In the genomic region with DNA sequence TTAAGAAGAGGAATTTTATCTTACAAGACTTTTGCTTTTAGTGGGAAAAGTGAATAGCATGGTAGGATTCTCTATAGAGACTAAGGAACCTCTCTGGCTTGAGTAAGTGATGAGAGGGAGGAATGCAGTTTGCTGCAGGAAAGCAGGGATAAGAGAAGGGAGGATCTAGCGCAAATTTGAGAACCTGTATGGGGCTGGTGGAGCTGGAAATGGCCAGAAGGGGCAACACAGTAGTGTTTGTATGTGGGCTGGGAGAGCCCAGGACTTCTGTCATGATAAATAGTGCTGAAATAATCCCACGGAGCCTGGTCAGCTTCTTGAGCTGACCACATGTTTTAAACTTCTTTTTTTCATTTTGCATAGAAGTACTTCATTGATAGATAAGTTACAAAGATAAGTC, we compare ENCODE assay signal across 10 cellular contexts. TPM values are rescaled to one million over a fixed set of nuclear protein-coding genes. Genes with fewer than 3 reads are reported as not detected.
DNase-seq lines count a peak whose midpoint lies in the region; ATAC-seq and TF ChIP-seq lines count a peak whose summit lies in the region.
"Had no signal": no experiment of that assay in that cellular context is flagged by ENCODE, and none has a peak within 500 bp of the region (broad histone marks: within the 10 kb centered on the region; RNA-seq: fewer than 3 reads in every experiment).

No MANE protein-coding gene starts in this region.

- H3K4me3 ChIP-seq in OCI-LY3 (ENCODE audit: low read length), result peak overlapping the region; percentile 91
- peak overlapping the region; percentile 68 for H3K4me3 ChIP-seq in neural cell (ENCODE audit: low read length)
- H3K4me3 ChIP-seq in transverse colon, result no peak overlapping the region

- H3K9ac ChIP-seq in OCI-LY3 (ENCODE audit: low read length) (no peak overlapping the region), neural cell (ENCODE audit: low read length) (peak overlapping the region; percentile 81)

- ATAC-seq in GM18907 (IDR thresholded peaks at IDR 0.05; ENCODE audit: unreplicated experiment), result no peak

- H2AFZ ChIP-seq in OCI-LY3 (ENCODE audit: low read depth, low read length) (peak overlapping the region; percentile 97), neural cell (ENCODE audit: low read depth, low read length) (peak overlapping the region; percentile 86)

- peaks cover 11% of the 10 kb centered on the region; the same call in 1 of the 2 replicates for H3K4me1 ChIP-seq in OCI-LY3 (ENCODE audit: low read length)
- H3K4me1 ChIP-seq in transverse colon, result peaks cover 0 to 10% (median 5%) of the 10 kb centered on the region in 4 donors

- H3K9me2 ChIP-seq in neural cell (ENCODE audit: insufficient read depth, low read length), result no peaks in the 10 kb centered on the region

- in situ Hi-C loops in G401 (cut with HindIII; ENCODE audit: low sequenced_read_pairs) (no loop called here), transverse colon (cut with MboI; ENCODE audit: low pct_ligation_motif_present in 1 of 4, low pct_unique_long_range_greater_than_20kb in 1 of 4, low sequenced_read_pairs in 3 of 4) (no loop called here)

- H3K36me3 ChIP-seq in OCI-LY3 (replicated peaks; ENCODE audit: low read depth, low read length) (no peaks in the 10 kb centered on the region), neural cell (ENCODE audit: insufficient read depth, low read length) (no peaks in the 10 kb centered on the region), transverse colon (no peaks in the 10 kb centered on the region)
- H3K36me3 ChIP-seq: neutrophil had no signal

- H3K9me3 ChIP-seq in OCI-LY3 (ENCODE audit: insufficient read depth, low read length), result no peaks in the 10 kb centered on the region
- H3K9me3 ChIP-seq in neural cell (ENCODE audit: low read length), result no peaks in the 10 kb centered on the region
- H3K9me3 ChIP-seq in transverse colon, result no peaks in the 10 kb centered on the region
- H3K9me3 ChIP-seq: neutrophil had no signal

- intact Hi-C loops in transverse colon (cut with DNase I; ENCODE audit: low total_unique reads), result no loop called here

- no peaks in the 10 kb centered on the region for H3K79me2 ChIP-seq in OCI-LY3 (ENCODE audit: low read length)
- H3K79me2 ChIP-seq in neural cell (replicated peaks; ENCODE audit: insufficient read depth, low read length), result no peaks in the 10 kb centered on the region

- WGBS in transverse colon (ENCODE audit: low coverage in 1 of 2), 2 donors, result 69 to 74% methylated on average over 2 of the region's 2 CpGs

- no peaks in the 10 kb centered on the region for H3F3A ChIP-seq in neural cell (ENCODE audit: insufficient read depth, low read length, poor library complexity, severe bottlenecking)

- H3K27ac ChIP-seq in OCI-LY3 (ENCODE audit: low read length), result no peak overlapping the region
- peak overlapping the region; percentile 94 for H3K27ac ChIP-seq in cingulate gyrus (ENCODE audit: low read depth, low read length)
- H3K27ac ChIP-seq in neural cell (ENCODE audit: low read length), result no peak overlapping the region
- no peak overlapping the region for H3K27ac ChIP-seq in transverse colon
- H3K27ac ChIP-seq: neutrophil had no signal

- no peak for TF ChIP-seq POLR2A in transverse colon (IDR thresholded peaks at IDR 0.05)

- H4K20me1 ChIP-seq in OCI-LY3 (ENCODE audit: insufficient read depth, low read length) (no peaks in the 10 kb centered on the region), neural cell (ENCODE audit: insufficient read depth) (no peaks in the 10 kb centered on the region)

- H3K27me3 ChIP-seq in OCI-LY3 (ENCODE audit: low read depth, low read length) (no peaks in the 10 kb centered on the region; the same call in 1 of the 2 replicates), neural cell (ENCODE audit: insufficient read depth, low read depth, low read length) (no peaks in the 10 kb centered on the region), transverse colon (no peaks in the 10 kb centered on the region)

- TF ChIP-seq CTCF in OCI-LY3 (IDR thresholded peaks at IDR 0.05; ENCODE audit: low read depth, low read length), result 0 out of 2 replicates have a peak, but pooled peaks have one; percentile 4
- TF ChIP-seq CTCF in neural cell (IDR thresholded peaks at IDR 0.05; ENCODE audit: poor library complexity, severe bottlenecking), result no peak
- no peak for TF ChIP-seq CTCF in transverse colon (IDR thresholded peaks at IDR 0.05)

- H3K4me2 ChIP-seq in OCI-LY3 (ENCODE audit: low read length) (peak overlapping the region; percentile 100), neural cell (ENCODE audit: low read length) (no peak overlapping the region)

- TF ChIP-seq EP300 in neural cell (conservative IDR thresholded peaks at IDR 0.05; ENCODE audit: poor library complexity, severe bottlenecking) (no peak), transverse colon (IDR thresholded peaks at IDR 0.05; ENCODE audit: low read depth) (no peak)

- DNase-seq in G401 (ENCODE audit: low spot score) (peak; percentile 31), transverse colon (no peak), ureter (ENCODE audit: low spot score) (no peak), NCI-H2029 treated with DMSO at 0.1 percent for 48 hours (lab: John Stamatoyannopoulos, UW) (no peak)
- DNase-seq: GF-D8 had no signal

- TF ChIP-seq RAD21 in neural cell (conservative IDR thresholded peaks at IDR 0.05), result no peak

TF ChIP-seq in neural cell, 6 proteins besides CTCF, POLR2A, EP300 and RAD21:
- TF ChIP-seq, protein P1, sequence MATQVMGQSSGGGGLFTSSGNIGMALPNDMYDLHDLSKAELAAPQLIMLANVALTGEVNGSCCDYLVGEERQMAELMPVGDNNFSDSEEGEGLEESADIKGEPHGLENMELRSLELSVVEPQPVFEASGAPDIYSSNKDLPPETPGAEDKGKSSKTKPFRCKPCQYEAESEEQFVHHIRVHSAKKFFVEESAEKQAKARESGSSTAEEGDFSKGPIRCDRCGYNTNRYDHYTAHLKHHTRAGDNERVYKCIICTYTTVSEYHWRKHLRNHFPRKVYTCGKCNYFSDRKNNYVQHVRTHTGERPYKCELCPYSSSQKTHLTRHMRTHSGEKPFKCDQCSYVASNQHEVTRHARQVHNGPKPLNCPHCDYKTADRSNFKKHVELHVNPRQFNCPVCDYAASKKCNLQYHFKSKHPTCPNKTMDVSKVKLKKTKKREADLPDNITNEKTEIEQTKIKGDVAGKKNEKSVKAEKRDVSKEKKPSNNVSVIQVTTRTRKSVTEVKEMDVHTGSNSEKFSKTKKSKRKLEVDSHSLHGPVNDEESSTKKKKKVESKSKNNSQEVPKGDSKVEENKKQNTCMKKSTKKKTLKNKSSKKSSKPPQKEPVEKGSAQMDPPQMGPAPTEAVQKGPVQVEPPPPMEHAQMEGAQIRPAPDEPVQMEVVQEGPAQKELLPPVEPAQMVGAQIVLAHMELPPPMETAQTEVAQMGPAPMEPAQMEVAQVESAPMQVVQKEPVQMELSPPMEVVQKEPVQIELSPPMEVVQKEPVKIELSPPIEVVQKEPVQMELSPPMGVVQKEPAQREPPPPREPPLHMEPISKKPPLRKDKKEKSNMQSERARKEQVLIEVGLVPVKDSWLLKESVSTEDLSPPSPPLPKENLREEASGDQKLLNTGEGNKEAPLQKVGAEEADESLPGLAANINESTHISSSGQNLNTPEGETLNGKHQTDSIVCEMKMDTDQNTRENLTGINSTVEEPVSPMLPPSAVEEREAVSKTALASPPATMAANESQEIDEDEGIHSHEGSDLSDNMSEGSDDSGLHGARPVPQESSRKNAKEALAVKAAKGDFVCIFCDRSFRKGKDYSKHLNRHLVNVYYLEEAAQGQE (IDR thresholded peaks at IDR 0.05; ENCODE audit: borderline replicate concordance), result no peak
- TF ChIP-seq SMC3 (conservative IDR thresholded peaks at IDR 0.05; ENCODE audit: poor library complexity) (no peak), EZH2 (IDR thresholded peaks at IDR 0.05; ENCODE audit: borderline replicate concordance, insufficient read depth, low read length, poor library complexity, severe bottlenecking) (no peak), POLR2AphosphoS5 (IDR thresholded peaks at IDR 0.05) (no peak), TAF1 (IDR thresholded peaks at IDR 0.05; ENCODE audit: low read depth) (no peak), MXI1 (conservative IDR thresholded peaks at IDR 0.05; ENCODE audit: poor library complexity, severe bottlenecking) (no peak)

RNA-seq across cellular contexts. Expression of a gene that starts 11.1 kb away (rescaled TPM):
- total RNA-seq in G401 (2014; rRNA removed; shearing (Covaris generic)), result not detected in 2 replicates
- polyA plus RNA-seq in neural cell, result 4.5 and 5.0 TPM in 2 replicates
- 8.8 and 10.7 TPM in 2 replicates for polyA minus RNA-seq in neural cell
- under 1 TPM in 2 of 4 donors, not detected in 2; 0.48 to 0.96 TPM for total RNA-seq in transverse colon
- total RNA-seq in ureter, result 0.55 TPM

Comparison
In these comparisons a context has a peak if more than half of its experiments do, and no peak if none do; other contexts are left out.
1. H3K4me3 ChIP-seq: peak in OCI-LY3 (single experiment) and neural cell (single experiment); none in transverse colon (0 of 4).